Comparison of ENCODE assay signal across 15 cellular contexts in the genomic region with DNA sequence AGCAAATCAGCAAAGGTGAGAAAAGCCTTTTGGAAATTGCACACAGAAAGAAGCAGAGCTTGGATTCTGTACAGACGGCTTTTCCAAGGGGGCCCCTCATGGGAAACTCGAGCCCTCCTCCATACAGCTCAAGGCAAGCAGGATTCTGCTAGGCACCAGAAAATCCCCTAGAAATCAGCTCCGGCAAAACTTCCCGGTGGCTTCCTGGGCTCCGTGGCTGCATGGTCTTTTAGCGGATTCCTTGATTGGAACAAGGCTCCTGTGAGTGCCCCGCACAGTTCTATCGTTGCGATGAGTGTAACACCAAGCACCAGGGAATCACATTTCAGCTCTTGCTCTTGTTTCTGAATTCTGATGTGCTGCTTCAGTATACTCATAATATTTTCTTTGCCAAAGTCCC.
DNase-seq lines count a peak whose midpoint lies in the region; ATAC-seq and TF ChIP-seq lines count a peak whose summit lies in the region.
"Had no signal": no experiment of that assay in that cellular context is flagged by ENCODE, and none has a peak within 500 bp of the region (broad histone marks: within the 10 kb centered on the region; RNA-seq: fewer than 3 reads in every experiment).

No MANE protein-coding gene starts in this region.

- intact Hi-C loops in cardiac septum (cut with DNase I) (no loop called here), tibial artery (cut with DNase I; ENCODE audit: low total_unique reads) (no loop called here), body of pancreas (cut with DNase I) (no loop called here)

- TF ChIP-seq CTCF in cardiac muscle cell (IDR thresholded peaks at IDR 0.05; ENCODE audit: low read depth, low read length) (no peak), tibial artery (IDR thresholded peaks at IDR 0.05) (no peak), body of pancreas (IDR thresholded peaks at IDR 0.05) (no peak)

- WGBS in body of pancreas, 2 donors, result 19 to 32% methylated on average over 9 of the region's 9 CpGs

- peaks cover 11% of the 10 kb centered on the region for H3K4me1 ChIP-seq in cardiac muscle cell (ENCODE audit: low read depth)
- peaks cover 0 to 23% (median 4%) of the 10 kb centered on the region in 4 donors for H3K4me1 ChIP-seq in tibial artery
- H3K4me1 ChIP-seq in body of pancreas, result no peaks in the 10 kb centered on the region
- H3K4me1 ChIP-seq: upper lobe of right lung had no signal

- H3K4me3 ChIP-seq in cardiac muscle cell, result no peak overlapping the region
- H3K4me3 ChIP-seq in tibial artery, result peak overlapping the region; percentile 18 to 37
- H3K4me3 ChIP-seq in body of pancreas, result no peak overlapping the region
- H3K4me3 ChIP-seq: PC-9, upper lobe of right lung had no signal

- ATAC-seq in body of pancreas, result no peak
- ATAC-seq in GM18867 (IDR thresholded peaks at IDR 0.05; ENCODE audit: unreplicated experiment), result no peak
- ATAC-seq: sciatic nerve, T-helper 17 cell, upper lobe of right lung had no signal

- H3K9me3 ChIP-seq in cardiac muscle cell (ENCODE audit: low read depth), result no peaks in the 10 kb centered on the region
- H3K9me3 ChIP-seq in tibial artery, result no peaks in the 10 kb centered on the region
- H3K9me3 ChIP-seq in body of pancreas, result no peaks in the 10 kb centered on the region
- H3K9me3 ChIP-seq: upper lobe of right lung had no signal

- H3K27me3 ChIP-seq in cardiac muscle cell (no peaks in the 10 kb centered on the region), tibial artery (no peaks in the 10 kb centered on the region), body of pancreas (no peaks in the 10 kb centered on the region)
- H3K27me3 ChIP-seq: upper lobe of right lung had no signal

- no peaks in the 10 kb centered on the region for H3K36me3 ChIP-seq in cardiac muscle cell
- no peaks in the 10 kb centered on the region for H3K36me3 ChIP-seq in tibial artery
- H3K36me3 ChIP-seq in body of pancreas (replicated peaks in 1 of 2; ENCODE audit: insufficient read depth in 1 of 2, low read depth in 2 of 2), result no peaks in the 10 kb centered on the region
- H3K36me3 ChIP-seq: upper lobe of right lung had no signal

- H3K27ac ChIP-seq in cardiac muscle cell, result peak overlapping the region; percentile 72
- H3K27ac ChIP-seq in tibial artery, result peak overlapping the region in 1 of 2 donors; percentile 11
- H3K27ac ChIP-seq in body of pancreas, result no peak overlapping the region
- H3K27ac ChIP-seq: PC-9, upper lobe of right lung had no signal

- TF ChIP-seq POLR2A in body of pancreas (IDR thresholded peaks at IDR 0.05), result no peak

- DNase-seq in cardiac muscle cell (ENCODE audit: low read depth in 1 of 2, low spot score in 1 of 2), result peak in 1 of 2 donors; percentile 33
- no peak for DNase-seq in cardiac septum (ENCODE audit: low spot score)
- DNase-seq in ecto neural progenitor cell (ENCODE audit: low spot score), result peak; percentile 62
- peak; percentile 20 for DNase-seq in midbrain (lab: John Stamatoyannopoulos, UW)
- no peak for DNase-seq in tibial artery
- no peak for DNase-seq in body of pancreas
- DNase-seq in NOMO-1 (lab: John Stamatoyannopoulos, UW; ENCODE audit: unreplicated experiment in 2 of 2), result no peak
- DNase-seq: activated CD4-positive, alpha-beta memory T cell treated with anti-CD3 and anti-CD28 coated beads, Interleukin-2, amount 10 ng/mL, durations not matched to agents 7 days and 5 days; KG1; NCI-H1694; PC-9; T-helper 17 cell; upper lobe of right lung had no signal

Comparison
In these comparisons a context has a peak if more than half of its experiments do, and no peak if none do; other contexts are left out.
1. DNase-seq: peak in ecto neural progenitor cell (single experiment) and midbrain (single experiment); none in cardiac septum (single experiment), tibial artery (0 of 2), body of pancreas (0 of 4) and NOMO-1 (0 of 2).
2. H3K4me3 ChIP-seq: peak in tibial artery (2 of 2); none in cardiac muscle cell (single experiment) and body of pancreas (0 of 2).